ENCODE assay signal across 1 cellular context in genomic region chr11:61655266-61656159, GRCh38. TPM values are rescaled to one million over a fixed set of nuclear protein-coding genes. Genes with fewer than 3 reads are reported as not detected.
"Had no signal": no experiment of that assay in that cellular context is flagged by ENCODE, and none has a peak within 500 bp of the region (broad histone marks: within the 10 kb centered on the region; RNA-seq: fewer than 3 reads in every experiment).

No MANE protein-coding gene starts in this region.

RNA-seq across cellular contexts. Expression of gene DAGLA, which starts 24.7 kb away (rescaled TPM):
- polyA plus RNA-seq: naive thymus-derived CD8-positive, alpha-beta T cell had no signal
